Comparison of ENCODE assay signal across 16 cellular contexts in genomic region chr18:40878371-40878770, GRCh38.
"Had no signal": no experiment of that assay in that cellular context is flagged by ENCODE, and none has a peak within 500 bp of the region (broad histone marks: within the 10 kb centered on the region; RNA-seq: fewer than 3 reads in every experiment).

No MANE protein-coding gene starts in this region.

- H3K36me3 ChIP-seq: neural progenitor cell, ovary, thoracic aorta, upper lobe of right lung had no signal

- H3K27me3 Mint-ChIP-seq: stimulated activated naive CD8-positive, alpha-beta T cell treated with anti-CD3 and anti-CD28 coated beads, Interleukin-15, amount 100 ng/mL, for 72 hours had no signal

- H3K4me2 ChIP-seq: neural progenitor cell had no signal

- H3K4me3 ChIP-seq: dorsolateral prefrontal cortex, neural progenitor cell, ovary, thoracic aorta, upper lobe of right lung had no signal

- DNase-seq: activated CD4-positive, CD25-positive, alpha-beta regulatory T cell treated with anti-CD3 and anti-CD28 coated beads, Interleukin-2, amount 50 U/mL, for 72 hours; activated naive CD4-positive, alpha-beta T cell treated with Interleukin-2 at 50 U/mL for 16 hours; activated T-cell treated with anti-CD3 and anti-CD28 coated beads for 4 hours; anterior cingulate cortex; dorsolateral prefrontal cortex; kidney glomerular epithelial cell; ovary; stimulated activated CD4-positive, alpha-beta T cell treated with anti-CD3 and anti-CD28 coated beads, Interleukin-1b, Interleukin-23, amount 100 ng/mL, for 48 hours; stimulated activated naive CD8-positive, alpha-beta T cell treated with anti-CD3 and anti-CD28 coated beads, Interleukin-15, amount 100 ng/mL, for 72 hours; T-helper 1 cell; T1000; upper lobe of right lung had no signal

- H3K36me3 Mint-ChIP-seq: mesothelial cell of epicardium, neural progenitor cell had no signal

- ATAC-seq: sciatic nerve; stimulated activated naive CD8-positive, alpha-beta T cell treated with anti-CD3 and anti-CD28 coated beads, Interleukin-15, amount 100 ng/mL, for 72 hours; upper lobe of right lung had no signal

- H3K9me3 ChIP-seq: ovary, thoracic aorta, upper lobe of right lung had no signal

- H3K27me3 ChIP-seq: dorsolateral prefrontal cortex, ovary, upper lobe of right lung had no signal

- H3K27ac Mint-ChIP-seq: mesothelial cell of epicardium; neural progenitor cell; stimulated activated naive CD8-positive, alpha-beta T cell treated with anti-CD3 and anti-CD28 coated beads, Interleukin-15, amount 100 ng/mL, for 72 hours had no signal

- H3K9me3 Mint-ChIP-seq: mesothelial cell of epicardium, neural progenitor cell had no signal

- H3K9ac ChIP-seq: neural progenitor cell had no signal

- H3K4me1 ChIP-seq: neural progenitor cell, upper lobe of right lung had no signal

- H3K27ac ChIP-seq: dorsolateral prefrontal cortex, neural progenitor cell, ovary, thoracic aorta, upper lobe of right lung had no signal

- H3K4me3 Mint-ChIP-seq: mesothelial cell of epicardium; neural progenitor cell; stimulated activated naive CD8-positive, alpha-beta T cell treated with anti-CD3 and anti-CD28 coated beads, Interleukin-15, amount 100 ng/mL, for 72 hours had no signal

- H3K4me1 Mint-ChIP-seq: neural progenitor cell; stimulated activated naive CD8-positive, alpha-beta T cell treated with anti-CD3 and anti-CD28 coated beads, Interleukin-15, amount 100 ng/mL, for 72 hours had no signal
